In the genomic region with DNA sequence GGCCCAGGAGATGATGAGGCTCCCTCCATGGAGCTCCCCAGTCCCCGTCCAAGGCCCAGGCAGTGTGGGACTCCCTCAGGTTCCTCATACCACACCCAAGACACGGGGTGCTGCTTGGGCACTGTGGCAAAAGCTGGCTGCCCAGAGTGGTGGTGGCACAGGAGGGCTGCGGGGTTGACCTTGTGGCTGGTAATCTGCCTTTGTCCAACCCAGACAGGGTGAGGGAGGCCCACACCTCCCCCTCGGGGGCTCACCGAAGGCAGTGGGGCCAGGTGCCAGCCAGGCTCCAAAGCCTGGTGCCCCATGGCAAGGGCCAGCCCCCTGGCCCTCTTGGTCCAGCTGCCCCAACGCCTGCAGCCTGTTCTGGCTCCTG, we compare ENCODE assay signal across 1 cellular context.
TF ChIP-seq lines count a peak whose summit lies in the region.

No MANE protein-coding gene starts in this region.

TF ChIP-seq in WTC11, 78 proteins besides CTCF, POLR2A, EP300 and RAD21 (continued from another document):
- TF ChIP-seq, protein P1, sequence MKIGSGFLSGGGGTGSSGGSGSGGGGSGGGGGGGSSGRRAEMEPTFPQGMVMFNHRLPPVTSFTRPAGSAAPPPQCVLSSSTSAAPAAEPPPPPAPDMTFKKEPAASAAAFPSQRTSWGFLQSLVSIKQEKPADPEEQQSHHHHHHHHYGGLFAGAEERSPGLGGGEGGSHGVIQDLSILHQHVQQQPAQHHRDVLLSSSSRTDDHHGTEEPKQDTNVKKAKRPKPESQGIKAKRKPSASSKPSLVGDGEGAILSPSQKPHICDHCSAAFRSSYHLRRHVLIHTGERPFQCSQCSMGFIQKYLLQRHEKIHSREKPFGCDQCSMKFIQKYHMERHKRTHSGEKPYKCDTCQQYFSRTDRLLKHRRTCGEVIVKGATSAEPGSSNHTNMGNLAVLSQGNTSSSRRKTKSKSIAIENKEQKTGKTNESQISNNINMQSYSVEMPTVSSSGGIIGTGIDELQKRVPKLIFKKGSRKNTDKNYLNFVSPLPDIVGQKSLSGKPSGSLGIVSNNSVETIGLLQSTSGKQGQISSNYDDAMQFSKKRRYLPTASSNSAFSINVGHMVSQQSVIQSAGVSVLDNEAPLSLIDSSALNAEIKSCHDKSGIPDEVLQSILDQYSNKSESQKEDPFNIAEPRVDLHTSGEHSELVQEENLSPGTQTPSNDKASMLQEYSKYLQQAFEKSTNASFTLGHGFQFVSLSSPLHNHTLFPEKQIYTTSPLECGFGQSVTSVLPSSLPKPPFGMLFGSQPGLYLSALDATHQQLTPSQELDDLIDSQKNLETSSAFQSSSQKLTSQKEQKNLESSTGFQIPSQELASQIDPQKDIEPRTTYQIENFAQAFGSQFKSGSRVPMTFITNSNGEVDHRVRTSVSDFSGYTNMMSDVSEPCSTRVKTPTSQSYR (CRISPR knock-in tag; IDR thresholded peaks at IDR 0.05), result no peak
- TF ChIP-seq NR2C2 (CRISPR knock-in tag; IDR thresholded peaks at IDR 0.05) (no peak), NR1H2 (CRISPR knock-in tag; IDR thresholded peaks at IDR 0.05) (no peak), ZNF416 (CRISPR knock-in tag; IDR thresholded peaks at IDR 0.05) (no peak), ATF1 (CRISPR knock-in tag; IDR thresholded peaks at IDR 0.05) (no peak), NFYB (CRISPR knock-in tag; conservative IDR thresholded peaks at IDR 0.05; ENCODE audit: low read depth) (no peak), ZNF232 (CRISPR knock-in tag; IDR thresholded peaks at IDR 0.05) (no peak), TEAD4 (CRISPR knock-in tag; IDR thresholded peaks at IDR 0.05) (no peak)
- TF ChIP-seq, protein P2, sequence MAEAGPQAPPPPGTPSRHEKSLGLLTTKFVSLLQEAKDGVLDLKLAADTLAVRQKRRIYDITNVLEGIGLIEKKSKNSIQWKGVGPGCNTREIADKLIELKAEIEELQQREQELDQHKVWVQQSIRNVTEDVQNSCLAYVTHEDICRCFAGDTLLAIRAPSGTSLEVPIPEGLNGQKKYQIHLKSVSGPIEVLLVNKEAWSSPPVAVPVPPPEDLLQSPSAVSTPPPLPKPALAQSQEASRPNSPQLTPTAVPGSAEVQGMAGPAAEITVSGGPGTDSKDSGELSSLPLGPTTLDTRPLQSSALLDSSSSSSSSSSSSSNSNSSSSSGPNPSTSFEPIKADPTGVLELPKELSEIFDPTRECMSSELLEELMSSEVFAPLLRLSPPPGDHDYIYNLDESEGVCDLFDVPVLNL (CRISPR knock-in tag; IDR thresholded peaks at IDR 0.05; ENCODE audit: borderline replicate concordance, low read depth), result no peak
- TF ChIP-seq, protein P3, sequence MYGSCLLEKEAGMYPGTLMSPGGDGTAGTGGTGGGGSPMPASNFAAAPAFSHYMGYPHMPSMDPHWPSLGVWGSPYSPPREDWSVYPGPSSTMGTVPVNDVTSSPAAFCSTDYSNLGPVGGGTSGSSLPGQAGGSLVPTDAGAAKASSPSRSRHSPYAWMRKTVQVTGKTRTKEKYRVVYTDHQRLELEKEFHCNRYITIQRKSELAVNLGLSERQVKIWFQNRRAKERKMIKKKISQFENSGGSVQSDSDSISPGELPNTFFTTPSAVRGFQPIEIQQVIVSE (CRISPR knock-in tag; IDR thresholded peaks at IDR 0.05; ENCODE audit: borderline replicate concordance), result no peak
- TF ChIP-seq, protein P4, sequence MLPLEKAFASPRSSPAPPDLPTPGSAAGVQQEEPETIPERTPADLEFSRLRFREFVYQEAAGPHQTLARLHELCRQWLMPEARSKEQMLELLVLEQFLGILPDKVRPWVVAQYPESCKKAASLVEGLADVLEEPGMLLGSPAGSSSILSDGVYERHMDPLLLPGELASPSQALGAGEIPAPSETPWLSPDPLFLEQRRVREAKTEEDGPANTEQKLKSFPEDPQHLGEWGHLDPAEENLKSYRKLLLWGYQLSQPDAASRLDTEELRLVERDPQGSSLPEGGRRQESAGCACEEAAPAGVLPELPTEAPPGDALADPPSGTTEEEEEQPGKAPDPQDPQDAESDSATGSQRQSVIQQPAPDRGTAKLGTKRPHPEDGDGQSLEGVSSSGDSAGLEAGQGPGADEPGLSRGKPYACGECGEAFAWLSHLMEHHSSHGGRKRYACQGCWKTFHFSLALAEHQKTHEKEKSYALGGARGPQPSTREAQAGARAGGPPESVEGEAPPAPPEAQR (CRISPR knock-in tag; IDR thresholded peaks at IDR 0.05), result no peak
- TF ChIP-seq, protein P5, sequence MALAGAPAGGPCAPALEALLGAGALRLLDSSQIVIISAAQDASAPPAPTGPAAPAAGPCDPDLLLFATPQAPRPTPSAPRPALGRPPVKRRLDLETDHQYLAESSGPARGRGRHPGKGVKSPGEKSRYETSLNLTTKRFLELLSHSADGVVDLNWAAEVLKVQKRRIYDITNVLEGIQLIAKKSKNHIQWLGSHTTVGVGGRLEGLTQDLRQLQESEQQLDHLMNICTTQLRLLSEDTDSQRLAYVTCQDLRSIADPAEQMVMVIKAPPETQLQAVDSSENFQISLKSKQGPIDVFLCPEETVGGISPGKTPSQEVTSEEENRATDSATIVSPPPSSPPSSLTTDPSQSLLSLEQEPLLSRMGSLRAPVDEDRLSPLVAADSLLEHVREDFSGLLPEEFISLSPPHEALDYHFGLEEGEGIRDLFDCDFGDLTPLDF (CRISPR knock-in tag; IDR thresholded peaks at IDR 0.05), result no peak
- TF ChIP-seq, protein P6, sequence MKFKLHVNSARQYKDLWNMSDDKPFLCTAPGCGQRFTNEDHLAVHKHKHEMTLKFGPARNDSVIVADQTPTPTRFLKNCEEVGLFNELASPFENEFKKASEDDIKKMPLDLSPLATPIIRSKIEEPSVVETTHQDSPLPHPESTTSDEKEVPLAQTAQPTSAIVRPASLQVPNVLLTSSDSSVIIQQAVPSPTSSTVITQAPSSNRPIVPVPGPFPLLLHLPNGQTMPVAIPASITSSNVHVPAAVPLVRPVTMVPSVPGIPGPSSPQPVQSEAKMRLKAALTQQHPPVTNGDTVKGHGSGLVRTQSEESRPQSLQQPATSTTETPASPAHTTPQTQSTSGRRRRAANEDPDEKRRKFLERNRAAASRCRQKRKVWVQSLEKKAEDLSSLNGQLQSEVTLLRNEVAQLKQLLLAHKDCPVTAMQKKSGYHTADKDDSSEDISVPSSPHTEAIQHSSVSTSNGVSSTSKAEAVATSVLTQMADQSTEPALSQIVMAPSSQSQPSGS (CRISPR knock-in tag; IDR thresholded peaks at IDR 0.05; ENCODE audit: borderline replicate concordance, low read depth), result no peak
- TF ChIP-seq, protein P7, sequence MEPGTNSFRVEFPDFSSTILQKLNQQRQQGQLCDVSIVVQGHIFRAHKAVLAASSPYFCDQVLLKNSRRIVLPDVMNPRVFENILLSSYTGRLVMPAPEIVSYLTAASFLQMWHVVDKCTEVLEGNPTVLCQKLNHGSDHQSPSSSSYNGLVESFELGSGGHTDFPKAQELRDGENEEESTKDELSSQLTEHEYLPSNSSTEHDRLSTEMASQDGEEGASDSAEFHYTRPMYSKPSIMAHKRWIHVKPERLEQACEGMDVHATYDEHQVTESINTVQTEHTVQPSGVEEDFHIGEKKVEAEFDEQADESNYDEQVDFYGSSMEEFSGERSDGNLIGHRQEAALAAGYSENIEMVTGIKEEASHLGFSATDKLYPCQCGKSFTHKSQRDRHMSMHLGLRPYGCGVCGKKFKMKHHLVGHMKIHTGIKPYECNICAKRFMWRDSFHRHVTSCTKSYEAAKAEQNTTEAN (CRISPR knock-in tag; IDR thresholded peaks at IDR 0.05), result no peak
